Comparison of ENCODE assay signal across 18 cellular contexts in the genomic region with DNA sequence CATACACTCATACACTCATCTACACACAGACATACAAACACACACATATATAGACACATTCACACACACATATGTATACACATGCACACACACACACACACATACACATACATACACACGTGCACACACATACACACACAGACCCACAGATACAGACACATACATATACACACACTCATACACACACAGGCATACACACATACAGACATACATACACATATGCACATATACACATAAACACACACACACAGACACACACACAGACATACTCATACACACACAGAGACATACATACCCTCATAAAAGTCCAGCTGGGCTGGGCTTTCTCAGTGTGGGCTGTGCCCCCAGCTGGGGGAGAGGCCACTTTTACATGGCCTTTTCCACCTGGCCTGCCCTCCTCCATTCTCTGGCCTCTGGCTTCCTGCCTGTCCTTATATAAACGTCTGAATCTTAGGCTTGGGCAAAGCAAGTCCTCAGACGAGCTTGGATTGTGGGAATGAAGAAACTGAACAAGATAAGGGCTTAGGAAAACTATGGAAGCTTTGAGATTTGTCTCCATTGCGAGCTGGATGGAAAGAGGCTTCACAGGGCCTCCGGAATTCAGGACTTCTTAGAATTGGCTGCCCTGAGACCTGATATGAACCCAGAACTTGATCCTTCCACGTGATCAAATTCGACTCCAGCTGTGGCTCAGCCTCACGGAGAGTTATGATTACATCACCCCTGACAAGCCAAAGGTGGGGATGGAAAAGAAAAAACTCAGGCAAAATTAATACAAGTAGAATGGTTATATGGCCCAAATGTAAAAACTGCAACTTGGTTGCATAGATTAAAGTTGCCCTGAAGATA. TPM values are rescaled to one million over a fixed set of nuclear protein-coding genes. Genes with fewer than 3 reads are reported as not detected.
DNase-seq lines count a peak whose midpoint lies in the region; ATAC-seq, FAIRE-seq and TF ChIP-seq lines count a peak whose summit lies in the region.
"Had no signal": no experiment of that assay in that cellular context is flagged by ENCODE, and none has a peak within 500 bp of the region (broad histone marks: within the 10 kb centered on the region; RNA-seq: fewer than 3 reads in every experiment).

No MANE protein-coding gene starts in this region.

- FAIRE-seq in H1 (lab: Jason Lieb, UNC): no peak
- FAIRE-seq: GM12892 had no signal

- no peak overlapping the region for H4K8ac ChIP-seq in H1 (ENCODE audit: extremely low read depth, insufficient read depth, low read length)

- no peak overlapping the region for H3K4me2 ChIP-seq in H1 (ENCODE audit: insufficient read depth in 1 of 2, low read depth in 2 of 2, low read length in 2 of 2)

- no peak for TF ChIP-seq EP300 in H1 (IDR thresholded peaks at IDR 0.05; ENCODE audit: borderline replicate concordance in 1 of 2, low read depth in 2 of 2, low read length in 2 of 2)

- no peak overlapping the region for H3K18ac ChIP-seq in H1 (ENCODE audit: extremely low read depth, low read length)

- peaks cover 1 to 3% of the 10 kb centered on the region in 2 donors for H3K27me3 Mint-ChIP-seq in natural killer cell treated with Interleukin-12 subunit alpha and Interleukin-12 subunit beta and Interleukin-15 and Interleukin-18, amount 100 ng/mL, for 72 hours
- peaks cover 0 to 2% of the 10 kb centered on the region in 2 donors for H3K27me3 Mint-ChIP-seq in natural killer cell (ENCODE audit: low read depth in 2 of 2)
- H3K27me3 Mint-ChIP-seq in activated CD4-positive, alpha-beta memory T cell treated with anti-CD3 and anti-CD28 coated beads for 36 hours: peaks cover 7% of the 10 kb centered on the region
- H3K27me3 Mint-ChIP-seq: brain had no signal

- H2AFZ ChIP-seq in H1 (ENCODE audit: low read length): no peak overlapping the region

- no peaks in the 10 kb centered on the region for H3K79me1 ChIP-seq in H1 (ENCODE audit: low read depth, low read length)

- no peak overlapping the region for H3K27ac ChIP-seq in H1 (ENCODE audit: low read depth, low read length)
- H3K27ac ChIP-seq in vagina: peak overlapping the region; percentile 38
- H3K27ac ChIP-seq in caudate nucleus (ENCODE audit: low read depth, low read length): no peak overlapping the region

- H3K23ac ChIP-seq in H1 (ENCODE audit: insufficient read length): no peak overlapping the region

- WGBS in H1 (ENCODE audit: extremely low coverage in 1 of 2, insufficient coverage in 1 of 2, insufficient read length in 1 of 2, insufficient replicate concordance in 2 of 2, low coverage in 1 of 2, low lambda C conversion rate in 2 of 2, missing lambda C conversion rate in 1 of 2), 2 experiments: 84% methylated on average over 8 of the region's 8 CpGs; no CpG with 5 or more reads in 1 of the 2 experiments

- H3K4ac ChIP-seq in H1 (replicated peaks; ENCODE audit: insufficient read length, low read depth, low read length): no peak overlapping the region

- H3K9me3 Mint-ChIP-seq in natural killer cell treated with Interleukin-12 subunit alpha and Interleukin-12 subunit beta and Interleukin-15 and Interleukin-18, amount 100 ng/mL, for 72 hours: no peaks in the 10 kb centered on the region
- H3K9me3 Mint-ChIP-seq in natural killer cell: no peaks in the 10 kb centered on the region
- no peaks in the 10 kb centered on the region for H3K9me3 Mint-ChIP-seq in activated CD4-positive, alpha-beta memory T cell treated with anti-CD3 and anti-CD28 coated beads for 36 hours
- H3K9me3 Mint-ChIP-seq: H9; naive thymus-derived CD8-positive, alpha-beta T cell; T-helper 1 cell treated with Interleukin-12 subunit alpha and Interleukin-12 subunit beta and Interleukin-4 antibody, amounts not matched to agents 30 μg/mL and 1 μg/mL, for 36 hours had no signal

- no peak overlapping the region for H3K14ac ChIP-seq in H1 (ENCODE audit: insufficient read length)

- no peaks in the 10 kb centered on the region for H3K79me2 ChIP-seq in H1 (ENCODE audit: control insufficient read depth in 1 of 2, insufficient read depth in 2 of 2, low read length in 2 of 2)

- no peak overlapping the region for H4K91ac ChIP-seq in H1 (replicated peaks; ENCODE audit: insufficient read length, low read length)

- POLR2A ChIA-PET in H1 (lab: Charles Lee; ENCODE audit: partially characterized antibody): no interaction called here
- POLR2A ChIA-PET in activated CD4-positive, alpha-beta memory T cell treated with anti-CD3 and anti-CD28 coated beads for 36 hours (lab: Charles Lee): no interaction called here

- H3K27ac Mint-ChIP-seq in natural killer cell treated with Interleukin-12 subunit alpha and Interleukin-12 subunit beta and Interleukin-15 and Interleukin-18, amount 100 ng/mL, for 72 hours: no peak overlapping the region
- no peak overlapping the region for H3K27ac Mint-ChIP-seq in natural killer cell
- no peak overlapping the region for H3K27ac Mint-ChIP-seq in activated CD4-positive, alpha-beta memory T cell treated with anti-CD3 and anti-CD28 coated beads for 36 hours
- H3K27ac Mint-ChIP-seq: H9; naive thymus-derived CD8-positive, alpha-beta T cell; T-helper 1 cell treated with Interleukin-12 subunit alpha and Interleukin-12 subunit beta and Interleukin-4 antibody, amounts not matched to agents 30 μg/mL and 1 μg/mL, for 36 hours had no signal

- no peak overlapping the region for H4K5ac ChIP-seq in H1 (ENCODE audit: insufficient read length, low read depth, low read length)

- H3K56ac ChIP-seq in H1 (replicated peaks; ENCODE audit: insufficient read length, low read depth, low read length): peak overlapping the region; percentile 83

- TF ChIP-seq RAD21 in H1 (IDR thresholded peaks at IDR 0.05 in 1 of 2, conservative IDR thresholded peaks at IDR 0.05 in 1 of 2; ENCODE audit: low read depth in 2 of 2, low read length in 2 of 2): no peak

- peaks cover 0 to 3% (median 0%) of the 10 kb centered on the region in 4 experiments; a peak in 2 of 7 replicates for H3K4me1 ChIP-seq in H1 (replicated peaks in 1 of 4; ENCODE audit: control insufficient read depth in 3 of 4, insufficient read depth in 4 of 4, low read length in 3 of 4)
- H3K4me1 ChIP-seq in vagina: peaks cover 16% of the 10 kb centered on the region

- DNase-seq in natural killer cell treated with Interleukin-12 subunit alpha and Interleukin-12 subunit beta and Interleukin-15 and Interleukin-18, amount 100 ng/mL, for 72 hours (ENCODE audit: low spot score): no peak
- DNase-seq in natural killer cell (no peak), H1 (ENCODE audit: low read depth in 1 of 2, low spot score in 2 of 2) (no peak), left colon (no peak), vagina (ENCODE audit: extremely low spot score in 2 of 2) (peak in 1 of 2 donors; percentile 49), caudate nucleus (lab: John Stamatoyannopoulos, UW) (no peak)
- no peak for DNase-seq in activated CD4-positive, alpha-beta memory T cell treated with anti-CD3 and anti-CD28 coated beads for 36 hours
- DNase-seq in activated CD4-positive, alpha-beta T cell treated with anti-CD3 and anti-CD28 coated beads, Interleukin-2, amount 50 U/mL, for 1 hour: no peak
- DNase-seq: ACHN; activated CD4-positive, alpha-beta T cell treated with anti-CD3 and anti-CD28 coated beads for 4 hours; DMS79 treated with DMSO at 0.1 percent for 48 hours; H9; naive thymus-derived CD8-positive, alpha-beta T cell; NCI-H2081 had no signal

- H3K4me3 Mint-ChIP-seq in natural killer cell treated with Interleukin-12 subunit alpha and Interleukin-12 subunit beta and Interleukin-15 and Interleukin-18, amount 100 ng/mL, for 72 hours: no peak overlapping the region
- H3K4me3 Mint-ChIP-seq in natural killer cell: no peak overlapping the region
- H3K4me3 Mint-ChIP-seq in activated CD4-positive, alpha-beta memory T cell treated with anti-CD3 and anti-CD28 coated beads for 36 hours: no peak overlapping the region
- H3K4me3 Mint-ChIP-seq: brain; H9; naive thymus-derived CD8-positive, alpha-beta T cell; T-helper 1 cell treated with Interleukin-12 subunit alpha and Interleukin-12 subunit beta and Interleukin-4 antibody, amounts not matched to agents 30 μg/mL and 1 μg/mL, for 36 hours had no signal

- H2BK12ac ChIP-seq in H1 (ENCODE audit: low read depth, low read length): no peak overlapping the region

- peak overlapping the region; percentile 9; the same call in 1 of the 2 replicates for H2BK15ac ChIP-seq in H1 (ENCODE audit: low read length)

- H2AK5ac ChIP-seq in H1 (ENCODE audit: low read depth, low read length): 0 out of 2 replicates have a peak overlapping the region, but pooled peaks have one; percentile 13

- H2BK5ac ChIP-seq in H1 (ENCODE audit: low read depth, low read length): peak overlapping the region; percentile 18; the same call in 1 of the 2 replicates

- no peak overlapping the region for H3K4me3 ChIP-seq in H1 (ENCODE audit: extremely low read depth in 1 of 4, insufficient read depth in 2 of 4, low read depth in 3 of 4, low read length in 4 of 4)
- no peak overlapping the region for H3K4me3 ChIP-seq in vagina

- no peak for TF ChIP-seq CTCF in natural killer cell (IDR thresholded peaks at IDR 0.05)
- TF ChIP-seq CTCF in H1 (IDR thresholded peaks at IDR 0.05; ENCODE audit: control extremely low read depth in 1 of 3, insufficient read depth in 1 of 3, low read depth in 1 of 3, low read length in 3 of 3): no peak
- no peak for TF ChIP-seq CTCF in vagina (IDR thresholded peaks at IDR 0.05)

- CTCF ChIA-PET in H1 (lab: Charles Lee; ENCODE audit: partially characterized antibody): interaction anchor here (0.9 kb wide), 1 partner anchor 11 kb away, joined by 3 read pairs; no protein-coding TSS in a partner anchor
- CTCF ChIA-PET in activated CD4-positive, alpha-beta memory T cell treated with anti-CD3 and anti-CD28 coated beads for 36 hours (lab: Charles Lee): interaction anchor here (1.6 kb wide), 1 partner anchor 54 kb away, joined by 4 read pairs; no protein-coding TSS in a partner anchor

- no peaks in the 10 kb centered on the region for H3K9me3 ChIP-seq in H1 (ENCODE audit: insufficient read depth in 2 of 2, low read depth in 1 of 2, low read length in 1 of 2)
- H3K9me3 ChIP-seq in vagina: no peaks in the 10 kb centered on the region

- H3K23me2 ChIP-seq in H1 (ENCODE audit: low read depth, low read length): peaks cover 5% of the 10 kb centered on the region

- no peak for TF ChIP-seq POLR2A in H1 (IDR thresholded peaks at IDR 0.05; ENCODE audit: control extremely low read depth in 1 of 2, low read depth in 2 of 2, low read length in 2 of 2)
- no peak for TF ChIP-seq POLR2A in vagina (IDR thresholded peaks at IDR 0.05)

- no peak overlapping the region for H3K9ac ChIP-seq in H1 (replicated peaks in 1 of 4; ENCODE audit: extremely low read depth in 1 of 4, low read depth in 3 of 4, low read length in 3 of 4)

- no peak overlapping the region for H2BK120ac ChIP-seq in H1 (replicated peaks; ENCODE audit: low read depth, low read length)

- no peaks in the 10 kb centered on the region for H3K36me3 ChIP-seq in H1 (ENCODE audit: control insufficient read depth in 2 of 4, insufficient read depth in 4 of 4, low read length in 3 of 4)
- no peaks in the 10 kb centered on the region for H3K36me3 ChIP-seq in vagina

- H3K27me3 ChIP-seq in H1 (replicated peaks in 1 of 4; ENCODE audit: control insufficient read depth in 3 of 4, extremely low read depth in 1 of 4, insufficient read depth in 3 of 4, low read length in 3 of 4) (no peaks in the 10 kb centered on the region), vagina (no peaks in the 10 kb centered on the region)

- intact Hi-C loops in natural killer cell (cut with micrococcal nuclease) (no loop called here), left colon (cut with DNase I, micrococcal nuclease) (no loop called here), vagina (cut with DNase I) (loop anchor here (5.0 to 10.0 kb wide), 2 partner anchors 215 to 1258 kb away; no protein-coding TSS in a partner anchor)
- intact Hi-C loops in activated CD4-positive, alpha-beta memory T cell treated with anti-CD3 and anti-CD28 coated beads for 36 hours (cut with micrococcal nuclease): no loop called here

- H3K4me1 Mint-ChIP-seq in natural killer cell treated with Interleukin-12 subunit alpha and Interleukin-12 subunit beta and Interleukin-15 and Interleukin-18, amount 100 ng/mL, for 72 hours (ENCODE audit: low read depth in 2 of 2): no peaks in the 10 kb centered on the region
- H3K4me1 Mint-ChIP-seq in natural killer cell: no peaks in the 10 kb centered on the region
- no peaks in the 10 kb centered on the region for H3K4me1 Mint-ChIP-seq in activated CD4-positive, alpha-beta memory T cell treated with anti-CD3 and anti-CD28 coated beads for 36 hours (ENCODE audit: low read depth)

- H3K36me3 Mint-ChIP-seq in natural killer cell treated with Interleukin-12 subunit alpha and Interleukin-12 subunit beta and Interleukin-15 and Interleukin-18, amount 100 ng/mL, for 72 hours: no peaks in the 10 kb centered on the region
- no peaks in the 10 kb centered on the region for H3K36me3 Mint-ChIP-seq in natural killer cell
- no peaks in the 10 kb centered on the region for H3K36me3 Mint-ChIP-seq in activated CD4-positive, alpha-beta memory T cell treated with anti-CD3 and anti-CD28 coated beads for 36 hours
- H3K36me3 Mint-ChIP-seq: brain; naive thymus-derived CD8-positive, alpha-beta T cell had no signal

- H2BK20ac ChIP-seq in H1 (ENCODE audit: low read length): no peak overlapping the region

- peaks cover 0 to 3% of the 10 kb centered on the region in 2 experiments for H4K20me1 ChIP-seq in H1 (replicated peaks in 1 of 2; ENCODE audit: control insufficient read depth in 1 of 2, insufficient read depth in 2 of 2, low read length in 2 of 2)

- peak; percentile 30 to 37 for ATAC-seq in natural killer cell treated with Interleukin-12 subunit alpha and Interleukin-12 subunit beta and Interleukin-15 and Interleukin-18, amount 100 ng/mL, for 72 hours
- ATAC-seq in natural killer cell: no peak
- ATAC-seq in left colon: peak; percentile 16
- ATAC-seq: naive thymus-derived CD8-positive, alpha-beta T cell had no signal

RNA-seq across cellular contexts. Expression of gene CST3, which starts 22.5 kb away (rescaled TPM):
- 10 to 100 TPM in 1 of 2 donors, 1 to 10 TPM in 1; 5.4 to 16.6 TPM for total RNA-seq in natural killer cell treated with Interleukin-12 subunit alpha and Interleukin-12 subunit beta and Interleukin-15 and Interleukin-18, amount 100 ng/mL, for 72 hours
- total RNA-seq in natural killer cell: 100 to 1,000 TPM in 1 of 3 donors, 10 to 100 TPM in 2; 30.0 to 118 (median 83.8) TPM
- total RNA-seq in H1 (2021; fragmentation: NEBNext Ultra II Directional; extraction: Animal tissue kit (Norgen Biotek cat#: 25700)): 53.2 and 58.1 TPM in 2 replicates
- 184 and 185 TPM in 2 replicates for polyA plus RNA-seq in H1 (2011; rRNA removed)
- 84.3 TPM for polyA plus RNA-seq in H1 (2011; cell fraction: cytosol; rRNA removed)
- 66.5 TPM for polyA plus RNA-seq in H1 (2011; cell fraction: nucleus; rRNA removed)
- 61.6 to 108 TPM (median 99.6 TPM) in 4 replicates for polyA plus RNA-seq in H1 (2012, experiment 1 of 2)
- polyA plus RNA-seq in H1 (2012, experiment 2 of 2): 128 TPM
- polyA plus RNA-seq in H1 (2013, experiment 1 of 2): 68.4 TPM
- 77.9 TPM for polyA plus RNA-seq in H1 (2013, experiment 2 of 2)
- 35.0 and 38.7 TPM in 2 replicates for polyA minus RNA-seq in H1 (2011; rRNA and poly(A)+ RNA removed)
- 54.3 TPM for polyA minus RNA-seq in H1 (2011; cell fraction: cytosol; rRNA and poly(A)+ RNA removed)
- 21.1 TPM for polyA minus RNA-seq in H1 (2011; cell fraction: nucleus; rRNA and poly(A)+ RNA removed)
- 1,000 to 10,000 TPM in 1 of 2 donors, 100 to 1,000 TPM in 1; 863 to 1,131 TPM for total RNA-seq in left colon
- total RNA-seq in vagina: 1,106 TPM
- under 1 TPM; 0.26 to 0.29 TPM for total RNA-seq in activated CD4-positive, alpha-beta memory T cell treated with anti-CD3 and anti-CD28 coated beads for 36 hours

RNA-seq across cellular contexts. Expression of gene CST4, which starts 28.6 kb away (rescaled TPM):
- not detected for total RNA-seq in natural killer cell treated with Interleukin-12 subunit alpha and Interleukin-12 subunit beta and Interleukin-15 and Interleukin-18, amount 100 ng/mL, for 72 hours
- total RNA-seq in natural killer cell (not detected), left colon (not detected), vagina (not detected)
- not detected in 2 replicates for total RNA-seq in H1 (2021; fragmentation: NEBNext Ultra II Directional; extraction: Animal tissue kit (Norgen Biotek cat#: 25700))
- polyA plus RNA-seq in H1 (2011; rRNA removed): not detected in 2 replicates
- polyA plus RNA-seq in H1 (2011; cell fraction: cytosol; rRNA removed): 0.12 TPM
- not detected for polyA plus RNA-seq in H1 (2011; cell fraction: nucleus; rRNA removed)
- polyA plus RNA-seq in H1 (2012, experiment 1 of 2): 1.0 TPM in 1 of 4 replicates, not detected in the others
- 0.59 TPM for polyA plus RNA-seq in H1 (2012, experiment 2 of 2)
- not detected for polyA plus RNA-seq in H1 (2013, experiment 1 of 2)
- polyA plus RNA-seq in H1 (2013, experiment 2 of 2): 0.18 TPM
- polyA minus RNA-seq in H1 (2011; rRNA and poly(A)+ RNA removed): not detected in 2 replicates
- polyA minus RNA-seq in H1 (2011; cell fraction: cytosol; rRNA and poly(A)+ RNA removed): not detected
- polyA minus RNA-seq in H1 (2011; cell fraction: nucleus; rRNA and poly(A)+ RNA removed): not detected
- not detected for total RNA-seq in activated CD4-positive, alpha-beta memory T cell treated with anti-CD3 and anti-CD28 coated beads for 36 hours
- total RNA-seq: H9; naive thymus-derived CD8-positive, alpha-beta T cell; urinary bladder had no signal
- polyA plus RNA-seq: naive thymus-derived CD8-positive, alpha-beta T cell; urinary bladder had no signal

RNA-seq across cellular contexts. Expression of gene CST9, which starts 54.5 kb away (rescaled TPM):
- total RNA-seq in natural killer cell treated with Interleukin-12 subunit alpha and Interleukin-12 subunit beta and Interleukin-15 and Interleukin-18, amount 100 ng/mL, for 72 hours: not detected
- not detected for total RNA-seq in natural killer cell
- 0.19 TPM in 1 of 2 replicates, not detected in the other for total RNA-seq in H1 (2021; fragmentation: NEBNext Ultra II Directional; extraction: Animal tissue kit (Norgen Biotek cat#: 25700))
- polyA plus RNA-seq in H1 (2011; rRNA removed): 0.05 and 0.08 TPM in 2 replicates
- 0.09 TPM for polyA plus RNA-seq in H1 (2011; cell fraction: cytosol; rRNA removed)
- polyA plus RNA-seq in H1 (2011; cell fraction: nucleus; rRNA removed): 0.13 TPM
- polyA plus RNA-seq in H1 (2012, experiment 1 of 2): not detected in 4 replicates
- not detected for polyA plus RNA-seq in H1 (2012, experiment 2 of 2)
- not detected for polyA plus RNA-seq in H1 (2013, experiment 1 of 2)
- polyA plus RNA-seq in H1 (2013, experiment 2 of 2): not detected
- 0.09 TPM in 1 of 2 replicates, not detected in the other for polyA minus RNA-seq in H1 (2011; rRNA and poly(A)+ RNA removed)
- polyA minus RNA-seq in H1 (2011; cell fraction: cytosol; rRNA and poly(A)+ RNA removed): not detected
- polyA minus RNA-seq in H1 (2011; cell fraction: nucleus; rRNA and poly(A)+ RNA removed): not detected
- total RNA-seq in left colon: not detected
- not detected for total RNA-seq in vagina
- total RNA-seq in activated CD4-positive, alpha-beta memory T cell treated with anti-CD3 and anti-CD28 coated beads for 36 hours: not detected
- total RNA-seq: H9; naive thymus-derived CD8-positive, alpha-beta T cell; urinary bladder had no signal
- polyA plus RNA-seq: naive thymus-derived CD8-positive, alpha-beta T cell; urinary bladder had no signal

Comparison
In these comparisons a context has a peak if more than half of its experiments do, and no peak if none do; other contexts are left out.
1. ATAC-seq: peak in natural killer cell treated with Interleukin-12 subunit alpha and Interleukin-12 subunit beta and Interleukin-15 and Interleukin-18, amount 100 ng/mL, for 72 hours (2 of 2) and left colon (single experiment); none in natural killer cell (0 of 3).